13 cellular contexts compared by ENCODE assay signal in the genomic region with DNA sequence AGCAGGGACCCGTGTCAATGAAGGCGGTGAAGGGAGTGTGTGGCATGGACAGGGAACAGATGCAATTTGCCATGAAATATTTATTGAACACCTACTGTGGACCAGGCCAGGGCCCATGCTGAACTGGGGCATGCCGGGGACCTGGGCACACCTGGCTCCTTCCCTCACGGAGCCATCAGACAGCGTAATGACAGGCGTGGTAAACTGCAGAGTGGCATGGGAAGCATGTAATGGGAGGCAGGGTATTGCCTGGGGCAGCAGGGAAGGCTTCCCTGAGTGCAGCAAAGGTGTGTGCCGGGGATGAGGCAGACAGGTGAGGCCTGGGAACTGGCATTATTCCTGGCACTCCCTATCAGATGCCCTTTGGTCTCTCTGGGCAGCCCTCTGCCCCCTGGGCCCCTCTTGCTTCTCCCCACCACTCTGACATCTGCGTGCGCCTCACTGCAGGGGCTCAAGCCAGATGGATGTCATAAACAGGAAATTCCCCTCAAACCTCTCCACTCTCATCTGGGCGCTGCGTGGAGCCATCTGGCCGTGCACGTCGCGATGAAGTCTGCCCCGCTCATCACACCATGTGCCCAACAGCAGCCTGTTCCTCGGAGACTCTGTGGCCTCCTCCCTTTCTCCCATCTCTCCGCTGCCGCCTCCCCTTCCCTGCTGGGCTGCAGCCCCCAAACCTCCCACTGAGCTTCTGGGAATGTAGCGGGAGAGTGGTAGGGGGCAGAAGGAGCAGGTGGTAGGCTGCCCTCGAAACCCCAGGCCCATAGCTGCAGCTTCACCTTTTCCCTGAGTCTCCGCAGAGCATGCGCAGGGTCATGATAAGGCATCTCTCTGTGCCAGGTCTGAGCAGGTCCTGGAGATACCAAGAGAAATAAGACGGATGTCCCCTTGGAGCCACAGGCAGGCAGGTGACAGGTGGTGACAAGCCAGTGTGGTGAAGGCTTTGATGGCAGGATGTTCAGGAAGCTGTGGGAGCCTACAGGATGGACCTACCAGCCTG.
DNase-seq lines count a peak whose midpoint lies in the region; ATAC-seq and TF ChIP-seq lines count a peak whose summit lies in the region.
"Had no signal": no experiment of that assay in that cellular context is flagged by ENCODE, and none has a peak within 500 bp of the region (broad histone marks: within the 10 kb centered on the region; RNA-seq: fewer than 3 reads in every experiment).

No MANE protein-coding gene starts in this region.

- peaks cover 1% of the 10 kb centered on the region for H3K4me1 Mint-ChIP-seq in activated CD8-positive, alpha-beta T cell treated with anti-CD3 and anti-CD28 coated beads, Interleukin-2, amount 10 ng/mL, durations not matched to agents 7 days and 5 days (ENCODE audit: low read depth)

- no peak overlapping the region for H3K27ac Mint-ChIP-seq in activated CD8-positive, alpha-beta T cell treated with anti-CD3 and anti-CD28 coated beads, Interleukin-2, amount 10 ng/mL, durations not matched to agents 7 days and 5 days
- H3K27ac Mint-ChIP-seq: activated naive CD8-positive, alpha-beta T cell; stimulated activated naive CD8-positive, alpha-beta T cell treated with anti-CD3 and anti-CD28 coated beads, Interleukin-15, amount 100 ng/mL, for 72 hours had no signal

- CTCF ChIA-PET in activated CD8-positive, alpha-beta T cell treated with anti-CD3 and anti-CD28 coated beads, Interleukin-2, amount 10 ng/mL, durations not matched to agents 7 days and 5 days (lab: Charles Lee): no interaction called here

- H3K9me3 Mint-ChIP-seq in activated CD8-positive, alpha-beta T cell treated with anti-CD3 and anti-CD28 coated beads, Interleukin-2, amount 10 ng/mL, durations not matched to agents 7 days and 5 days (ENCODE audit: insufficient read depth): no peaks in the 10 kb centered on the region
- H3K9me3 Mint-ChIP-seq: stimulated activated naive CD8-positive, alpha-beta T cell treated with anti-CD3 and anti-CD28 coated beads, Interleukin-15, amount 100 ng/mL, for 72 hours had no signal

- H3K4me3 Mint-ChIP-seq in activated CD8-positive, alpha-beta T cell treated with anti-CD3 and anti-CD28 coated beads, Interleukin-2, amount 10 ng/mL, durations not matched to agents 7 days and 5 days: no peak overlapping the region
- H3K4me3 Mint-ChIP-seq: activated naive CD8-positive, alpha-beta T cell; stimulated activated naive CD8-positive, alpha-beta T cell treated with anti-CD3 and anti-CD28 coated beads, Interleukin-15, amount 100 ng/mL, for 72 hours had no signal

- POLR2A ChIA-PET in activated CD8-positive, alpha-beta T cell treated with anti-CD3 and anti-CD28 coated beads, Interleukin-2, amount 10 ng/mL, durations not matched to agents 7 days and 5 days (lab: Charles Lee): no interaction called here

- TF ChIP-seq CTCF in fibroblast of mammary gland (conservative IDR thresholded peaks at IDR 0.05; ENCODE audit: control insufficient read depth, insufficient read depth, low read depth, low read length): no peak

- DNase-seq in NCI-H1417 (lab: John Stamatoyannopoulos, UW) (peak in 2 of 3 experiments; percentile 78 to 88), NCI-H1417 treated with DMSO at 0.1 percent for 48 hours (lab: John Stamatoyannopoulos, UW) (no peak), NCI-H2171 treated with DMSO at 0.1 percent for 48 hours (lab: John Stamatoyannopoulos, UW) (peak; percentile 97), fibroblast of mammary gland (ENCODE audit: low read depth) (peak; percentile 15), sciatic nerve (ENCODE audit: low spot score) (no peak)
- no peak for DNase-seq in activated CD8-positive, alpha-beta T cell treated with anti-CD3 and anti-CD28 coated beads, Interleukin-2, amount 10 ng/mL, durations not matched to agents 7 days and 5 days
- DNase-seq: NCI-H2107; small intestine; stimulated activated naive CD8-positive, alpha-beta T cell treated with anti-CD3 and anti-CD28 coated beads, Interleukin-15, amount 100 ng/mL, for 72 hours had no signal

- H3K4me3 ChIP-seq in fibroblast of mammary gland (ENCODE audit: control insufficient read depth, low read depth, low read length): no peak overlapping the region
- H3K4me3 ChIP-seq: left lung had no signal

- ATAC-seq in sciatic nerve (peak; percentile 7), GM21737 (IDR thresholded peaks at IDR 0.05; ENCODE audit: unreplicated experiment) (no peak), GM21447 (IDR thresholded peaks at IDR 0.05; ENCODE audit: unreplicated experiment) (no peak)
- ATAC-seq in activated CD8-positive, alpha-beta T cell treated with anti-CD3 and anti-CD28 coated beads, Interleukin-2, amount 10 ng/mL, durations not matched to agents 7 days and 5 days: no peak
- ATAC-seq: left lung; stimulated activated naive CD8-positive, alpha-beta T cell treated with anti-CD3 and anti-CD28 coated beads, Interleukin-15, amount 100 ng/mL, for 72 hours had no signal

- peaks cover 14% of the 10 kb centered on the region for H3K27me3 Mint-ChIP-seq in activated CD8-positive, alpha-beta T cell treated with anti-CD3 and anti-CD28 coated beads, Interleukin-2, amount 10 ng/mL, durations not matched to agents 7 days and 5 days (ENCODE audit: low read depth)

- H3K36me3 Mint-ChIP-seq in activated CD8-positive, alpha-beta T cell treated with anti-CD3 and anti-CD28 coated beads, Interleukin-2, amount 10 ng/mL, durations not matched to agents 7 days and 5 days (ENCODE audit: low read depth): no peaks in the 10 kb centered on the region
- H3K36me3 Mint-ChIP-seq: activated naive CD8-positive, alpha-beta T cell had no signal

- intact Hi-C loops in sciatic nerve (cut with DNase I): no loop called here

Comparison
In these comparisons a context has a peak if more than half of its experiments do, and no peak if none do; other contexts are left out.
1. DNase-seq: peak in NCI-H1417 (2 of 3), NCI-H2171 treated with DMSO at 0.1 percent for 48 hours (single experiment) and fibroblast of mammary gland (single experiment); none in NCI-H1417 treated with DMSO at 0.1 percent for 48 hours (single experiment), sciatic nerve (single experiment) and activated CD8-positive, alpha-beta T cell treated with anti-CD3 and anti-CD28 coated beads, Interleukin-2, amount 10 ng/mL, durations not matched to agents 7 days and 5 days (single experiment).